ENCODE assay signal across 13 cellular contexts in genomic region chr12:110244372-110244771, GRCh38.
"Had no signal": no experiment of that assay in that cellular context is flagged by ENCODE, and none has a peak within 500 bp of the region (broad histone marks: within the 10 kb centered on the region; RNA-seq: fewer than 3 reads in every experiment).

No MANE protein-coding gene starts in this region.

- H3K4me1 ChIP-seq: uterus had no signal

- H3K36me3 Mint-ChIP-seq: activated naive CD4-positive, alpha-beta T cell treated with anti-CD3 and anti-CD28 coated beads, Interleukin-2, amount 50 U/mL, for 72 hours had no signal

- H3K36me3 ChIP-seq: uterus had no signal

- H3K27ac Mint-ChIP-seq: activated naive CD4-positive, alpha-beta T cell treated with anti-CD3 and anti-CD28 coated beads, Interleukin-2, amount 50 U/mL, for 72 hours; stimulated activated naive CD8-positive, alpha-beta T cell treated with anti-CD3 and anti-CD28 coated beads, Interleukin-15, Interleukin-2, amounts not matched to agents 100 ng/mL and 50 ng/mL, for 24 hours had no signal

- H3K4me3 Mint-ChIP-seq: stimulated activated naive CD8-positive, alpha-beta T cell treated with anti-CD3 and anti-CD28 coated beads, Interleukin-15, Interleukin-2, amounts not matched to agents 100 ng/mL and 50 ng/mL, for 24 hours had no signal

- H3K9me3 Mint-ChIP-seq: activated naive CD4-positive, alpha-beta T cell treated with anti-CD3 and anti-CD28 coated beads, Interleukin-2, amount 50 U/mL, for 72 hours; stimulated activated naive CD8-positive, alpha-beta T cell treated with anti-CD3 and anti-CD28 coated beads, Interleukin-15, Interleukin-2, amounts not matched to agents 100 ng/mL and 50 ng/mL, for 24 hours had no signal

- ATAC-seq: activated naive CD4-positive, alpha-beta T cell treated with anti-CD3 and anti-CD28 coated beads, Interleukin-2, amount 50 U/mL, for 72 hours; foreskin keratinocyte had no signal

- DNase-seq: activated CD4-positive, alpha-beta T cell treated with anti-CD3 and anti-CD28 coated beads for 1 hour; activated CD4-positive, alpha-beta T cell treated with anti-CD3 and anti-CD28 coated beads, Interleukin-2, amount 50 U/mL, for 4 hours; activated gamma-delta T cell; dorsolateral prefrontal cortex; foreskin keratinocyte; glutamatergic neuron; midbrain; retina; T-helper 2 cell; uterus had no signal

- H3K27ac ChIP-seq: dorsolateral prefrontal cortex, foreskin keratinocyte, tibial nerve, uterus had no signal

- H3K27me3 ChIP-seq: dorsolateral prefrontal cortex, foreskin keratinocyte, tibial nerve, uterus had no signal

- H3K9me3 ChIP-seq: uterus had no signal

- H3K4me3 ChIP-seq: dorsolateral prefrontal cortex, tibial nerve, uterus had no signal
